In genomic region chr6:40498148-40498547, GRCh38 we compare ENCODE assay signal across 24 cellular contexts.
"Had no signal": no experiment of that assay in that cellular context is flagged by ENCODE, and none has a peak within 500 bp of the region (broad histone marks: within the 10 kb centered on the region; RNA-seq: fewer than 3 reads in every experiment).

No MANE protein-coding gene starts in this region.

- ATAC-seq: effector memory CD8-positive, alpha-beta T cell; esophagus mucosa; foreskin keratinocyte; gastroesophageal sphincter; heart left ventricle; heart right ventricle had no signal

- H3K27ac ChIP-seq: colonic mucosa, coronary artery, epithelial cell of prostate, esophagus muscularis mucosa, esophagus squamous epithelium, foreskin keratinocyte, gastrocnemius medialis, gastroesophageal sphincter, heart left ventricle, heart right ventricle had no signal

- DNase-seq: colonic mucosa; cortex of kidney; dermis blood vessel endothelial cell; dorsolateral prefrontal cortex; effector CD4-positive, alpha-beta T cell; effector CD8-positive, alpha-beta T cell; effector memory CD4-positive, alpha-beta T cell; effector memory CD8-positive, alpha-beta T cell; endodermal cell; erythroblast; esophagus squamous epithelium; foreskin fibroblast; foreskin keratinocyte; foreskin melanocyte; gastrocnemius medialis; glutamatergic neuron; head of caudate nucleus; heart left ventricle; heart right ventricle had no signal

- H3K4me3 ChIP-seq: colonic mucosa, coronary artery, dorsolateral prefrontal cortex, esophagus muscularis mucosa, esophagus squamous epithelium, gastrocnemius medialis, gastroesophageal sphincter, heart left ventricle, heart right ventricle had no signal

- H3K9me3 ChIP-seq: colonic mucosa, esophagus muscularis mucosa, esophagus squamous epithelium, gastrocnemius medialis, gastroesophageal sphincter, heart left ventricle, heart right ventricle had no signal

- H3K4me1 ChIP-seq: colonic mucosa, esophagus muscularis mucosa, esophagus squamous epithelium, foreskin keratinocyte, gastrocnemius medialis, gastroesophageal sphincter, heart left ventricle, heart right ventricle had no signal

- H3K27me3 ChIP-seq: colonic mucosa, dorsolateral prefrontal cortex, esophagus muscularis mucosa, gastrocnemius medialis, gastroesophageal sphincter had no signal

- H3K36me3 ChIP-seq: colonic mucosa, esophagus muscularis mucosa, esophagus squamous epithelium, gastrocnemius medialis, gastroesophageal sphincter, heart left ventricle, heart right ventricle had no signal
